Comparison of ENCODE assay signal across 9 cellular contexts in the genomic region with DNA sequence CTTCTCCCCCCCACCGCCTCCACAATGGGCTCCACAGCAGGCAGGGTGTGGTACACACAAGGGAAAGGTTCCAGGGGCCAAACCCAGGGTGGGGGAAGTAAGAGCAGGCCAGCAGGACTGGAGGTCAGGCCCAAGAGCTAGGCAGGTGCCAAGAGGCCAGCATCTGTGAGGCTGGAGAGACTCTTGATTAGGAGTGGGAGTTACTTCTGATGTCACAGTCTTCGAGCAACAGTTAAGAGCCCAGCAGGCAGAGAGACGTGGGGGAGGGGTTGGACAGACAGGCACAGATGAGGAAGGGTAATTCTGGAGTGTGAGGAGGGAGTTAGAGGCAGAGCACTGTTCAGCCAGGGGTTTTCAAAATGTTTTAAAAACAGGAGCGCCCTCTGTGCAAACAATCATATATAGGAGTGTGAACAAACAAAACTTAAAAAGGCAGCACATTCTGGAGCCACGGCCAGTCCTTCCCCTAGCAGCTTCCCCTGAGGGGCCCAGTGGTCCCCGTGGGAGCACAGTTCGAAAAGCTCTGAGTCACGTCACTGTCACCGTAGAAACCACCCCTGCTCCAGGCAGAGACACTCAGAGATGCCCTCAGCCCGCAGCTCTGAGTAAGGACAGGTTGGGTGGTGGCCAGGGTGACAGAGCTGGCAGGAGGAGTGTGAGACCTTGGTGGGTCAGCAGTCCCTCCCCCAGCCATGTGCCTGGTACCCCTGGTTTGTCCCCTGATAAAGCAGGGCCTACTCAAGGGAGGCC. TPM values are rescaled to one million over a fixed set of nuclear protein-coding genes. Genes with fewer than 3 reads are reported as not detected.
DNase-seq lines count a peak whose midpoint lies in the region; ATAC-seq and TF ChIP-seq lines count a peak whose summit lies in the region.
"Had no signal": no experiment of that assay in that cellular context is flagged by ENCODE, and none has a peak within 500 bp of the region (broad histone marks: within the 10 kb centered on the region; RNA-seq: fewer than 3 reads in every experiment).

No MANE protein-coding gene starts in this region.

- intact Hi-C loops in IMR-90 (cut with micrococcal nuclease), result no loop called here

- dilution Hi-C loops in IMR-90 (cut with HindIII; ENCODE audit: low sequenced_read_pairs, unreplicated experiment), result no loop called here

- BruUV-seq in IMR-90 (replicated peaks; lab: Mats Ljungman, UMichigan), result TSS peak; percentile 78

- H3K27me3 ChIP-seq in IMR-90 (ENCODE audit: control insufficient read depth, insufficient read depth, low read length), result no peaks in the 10 kb centered on the region
- H3K27me3 ChIP-seq in fibroblast of lung (ENCODE audit: control insufficient read depth, insufficient read depth, low read length), result no peaks in the 10 kb centered on the region

- H2BK15ac ChIP-seq in IMR-90 (ENCODE audit: low read depth, low read length), result peak overlapping the region; percentile 62; the same call in 1 of the 3 replicates

- H3K9me3 ChIP-seq in IMR-90 (ENCODE audit: control insufficient read depth, insufficient read depth, low read length) (no peaks in the 10 kb centered on the region), T-helper 17 cell (ENCODE audit: control insufficient read depth, low read length, poor library complexity, severe bottlenecking) (no peaks in the 10 kb centered on the region), fibroblast of lung (ENCODE audit: control insufficient read depth, insufficient read depth, low read depth, low read length) (no peaks in the 10 kb centered on the region)

- in situ Hi-C loops in IMR-90 (cut with MboI; ENCODE audit: low sequenced_read_pairs), result loop anchor here (5.0 kb wide), 3 partner anchors 52 to 137 kb away; a partner anchor contains a TSS

- peaks cover 13% of the 10 kb centered on the region for H3K4me1 Mint-ChIP-seq in activated CD4-positive, alpha-beta T cell treated with anti-CD3 and anti-CD28 coated beads, Interleukin-2, amount 10 ng/mL, durations not matched to agents 7 days and 5 days
- H3K4me1 Mint-ChIP-seq in T-helper 17 cell (peaks cover 6% of the 10 kb centered on the region), osteocyte (ENCODE audit: unreplicated experiment) (peaks cover 35% of the 10 kb centered on the region)

- H3K9ac ChIP-seq in IMR-90 (ENCODE audit: low read depth, low read length) (peak overlapping the region; percentile 12), fibroblast of lung (ENCODE audit: insufficient read depth, low read length) (peak overlapping the region; percentile 26)

- H3K79me2 ChIP-seq in fibroblast of lung (ENCODE audit: control insufficient read depth, insufficient read depth, low read length), result no peaks in the 10 kb centered on the region

- H3K27ac ChIP-seq in IMR-90 (ENCODE audit: insufficient read depth, low read length) (peak overlapping the region; percentile 63), fibroblast of lung (ENCODE audit: insufficient read depth, low read length) (peak overlapping the region; percentile 80)

- H3K36me3 Mint-ChIP-seq in activated CD4-positive, alpha-beta T cell treated with anti-CD3 and anti-CD28 coated beads, Interleukin-2, amount 10 ng/mL, durations not matched to agents 7 days and 5 days (ENCODE audit: low read depth), result no peaks in the 10 kb centered on the region
- H3K36me3 Mint-ChIP-seq in T-helper 17 cell (ENCODE audit: low read depth), result no peaks in the 10 kb centered on the region
- H3K36me3 Mint-ChIP-seq in osteocyte (ENCODE audit: unreplicated experiment), result peaks cover 3% of the 10 kb centered on the region
- H3K36me3 Mint-ChIP-seq: activated naive CD8-positive, alpha-beta T cell had no signal

- H4K8ac ChIP-seq in IMR-90 (ENCODE audit: low read depth in 2 of 2, low read length in 2 of 2), result peak overlapping the region; percentile 11 to 68; a peak in 3 of 4 replicates

- peak overlapping the region; percentile 54 for H3K4ac ChIP-seq in IMR-90 (ENCODE audit: low read depth, low read length)

- H2AK5ac ChIP-seq in IMR-90 (ENCODE audit: low read depth, low read length), result peak overlapping the region; percentile 73

- H2BK120ac ChIP-seq in IMR-90 (ENCODE audit: low read depth, low read length), result peak overlapping the region; percentile 76

- H3K56ac ChIP-seq in IMR-90 (ENCODE audit: extremely low read depth, insufficient read depth, low read length), result peak overlapping the region; percentile 27

- H3K9me1 ChIP-seq in IMR-90 (ENCODE audit: insufficient read depth, low read length), result 0 out of 2 replicates have a peak, but pooled peaks cover 4% of the 10 kb centered on the region

- peak overlapping the region; percentile 60 for H3K27ac Mint-ChIP-seq in activated CD4-positive, alpha-beta T cell treated with anti-CD3 and anti-CD28 coated beads, Interleukin-2, amount 10 ng/mL, durations not matched to agents 7 days and 5 days
- H3K27ac Mint-ChIP-seq in T-helper 17 cell (peak overlapping the region; percentile 80), osteocyte (ENCODE audit: unreplicated experiment) (peak overlapping the region; percentile 91)

- no peak overlapping the region for H3K4me3 Mint-ChIP-seq in activated CD4-positive, alpha-beta T cell treated with anti-CD3 and anti-CD28 coated beads, Interleukin-2, amount 10 ng/mL, durations not matched to agents 7 days and 5 days
- H3K4me3 Mint-ChIP-seq in T-helper 17 cell (no peak overlapping the region), osteocyte (ENCODE audit: unreplicated experiment) (peak overlapping the region; percentile 1)
- H3K4me3 Mint-ChIP-seq: activated naive CD8-positive, alpha-beta T cell had no signal

- H3K36me3 ChIP-seq in IMR-90 (ENCODE audit: control insufficient read depth, insufficient read depth, low read length), result 0 out of 2 replicates have a peak, but pooled peaks cover 1% of the 10 kb centered on the region
- peaks cover 4% of the 10 kb centered on the region for H3K36me3 ChIP-seq in fibroblast of lung (ENCODE audit: control insufficient read depth, insufficient read depth, low read length)

- peak overlapping the region; percentile 40 for H2BK20ac ChIP-seq in IMR-90 (ENCODE audit: low read depth, low read length)

- TF ChIP-seq RAD21 in IMR-90 (IDR thresholded peaks at IDR 0.05; ENCODE audit: low read length), result no peak

- H4K91ac ChIP-seq in IMR-90 (ENCODE audit: insufficient read depth, low read depth, low read length), result peak overlapping the region; percentile 81

- POLR2A ChIA-PET in activated CD4-positive, alpha-beta T cell treated with anti-CD3 and anti-CD28 coated beads, Interleukin-2, amount 10 ng/mL, durations not matched to agents 7 days and 5 days (lab: Charles Lee), result no interaction called here
- POLR2A ChIA-PET in IMR-90 (lab: Charles Lee; ENCODE audit: unreplicated experiment), result interaction anchor here (0.5 to 0.6 kb wide), 5 partner anchors 37 to 187 kb away, joined by 3 to 8 read pairs (median 5); a partner anchor contains a TSS

- peak overlapping the region; percentile 53 for H3K23ac ChIP-seq in IMR-90 (ENCODE audit: low read depth, low read length)

- no peak for DNase-seq in activated CD4-positive, alpha-beta T cell treated with anti-CD3 and anti-CD28 coated beads, Interleukin-2, amount 10 ng/mL, durations not matched to agents 7 days and 5 days
- DNase-seq in activated CD4-positive, alpha-beta T cell treated with anti-CD3 and anti-CD28 coated beads, Interleukin-2, amount 50 U/mL, for 4 hours, result no peak
- DNase-seq in IMR-90 (peak; percentile 83), T-helper 17 cell (no peak), fibroblast of lung (ENCODE audit: low read depth in 2 of 2) (peak; percentile 71 to 82), osteocyte (ENCODE audit: extremely low spot score, unreplicated experiment) (no peak), NCI-H2196 treated with DMSO at 0.1 percent for 48 hours (lab: John Stamatoyannopoulos, UW; ENCODE audit: unreplicated experiment) (no peak)

- no peaks in the 10 kb centered on the region for H3K9me3 Mint-ChIP-seq in activated CD4-positive, alpha-beta T cell treated with anti-CD3 and anti-CD28 coated beads, Interleukin-2, amount 10 ng/mL, durations not matched to agents 7 days and 5 days
- H3K9me3 Mint-ChIP-seq in osteocyte (ENCODE audit: unreplicated experiment), result no peaks in the 10 kb centered on the region

- H3K18ac ChIP-seq in IMR-90 (ENCODE audit: low read depth, low read length), result peak overlapping the region; percentile 51

- H3K4me2 ChIP-seq in IMR-90 (ENCODE audit: low read depth, low read length) (peak overlapping the region; percentile 15), fibroblast of lung (ENCODE audit: extremely low read depth, insufficient read depth, low read length) (peak overlapping the region; percentile 28)

- peak overlapping the region; percentile 39 for H4K5ac ChIP-seq in IMR-90 (ENCODE audit: low read depth, low read length)

- peaks cover 16% of the 10 kb centered on the region for H3K4me1 ChIP-seq in IMR-90 (ENCODE audit: control insufficient read depth, insufficient read depth, low read length)
- peaks cover 21% of the 10 kb centered on the region for H3K4me1 ChIP-seq in fibroblast of lung (ENCODE audit: control insufficient read depth, extremely low read depth, insufficient read depth, low read length)

- peak overlapping the region; percentile 97 for H2AK9ac ChIP-seq in IMR-90 (replicated peaks; ENCODE audit: low read depth, low read length, poor library complexity)

- no peak; the same call in 1 of the 2 replicates for TF ChIP-seq POLR2A in IMR-90 (IDR thresholded peaks at IDR 0.05; ENCODE audit: low read depth, low read length)

- no peak overlapping the region for H3K4me3 ChIP-seq in IMR-90 (ENCODE audit: insufficient read depth, low read depth, low read length)
- H3K4me3 ChIP-seq in fibroblast of lung (replicated peaks in 1 of 4; ENCODE audit: control extremely low read depth in 1 of 4, insufficient read depth in 1 of 4, low read depth in 3 of 4, low read length in 4 of 4), result no peak overlapping the region

- CTCF ChIA-PET in activated CD4-positive, alpha-beta T cell treated with anti-CD3 and anti-CD28 coated beads, Interleukin-2, amount 10 ng/mL, durations not matched to agents 7 days and 5 days (lab: Charles Lee), result interaction anchor here (1.0 to 12.5 kb wide), 7 partner anchors 13 to 201 kb away, joined by 3 to 166 read pairs (median 3); a partner anchor contains a TSS
- CTCF ChIA-PET in IMR-90 (lab: Yijun Ruan, JAX), result interaction anchor here (0.7 to 8.4 kb wide), 4 partner anchors 9 to 64 kb away, joined by 3 to 65 read pairs (median 4); no protein-coding TSS in a partner anchor

- H2AFZ ChIP-seq in IMR-90 (replicated peaks; ENCODE audit: low read length, poor library complexity) (peak overlapping the region; percentile 91), fibroblast of lung (ENCODE audit: low read length) (peak overlapping the region; percentile 33)

- H3K14ac ChIP-seq in IMR-90 (replicated peaks; ENCODE audit: low read depth, low read length), result peak overlapping the region; percentile 66

- ATAC-seq in IMR-90 (ENCODE audit: low read depth), result peak; percentile 61
- peak; percentile 24 for ATAC-seq in T-helper 17 cell
- ATAC-seq in HG03439 (IDR thresholded peaks at IDR 0.05; ENCODE audit: unreplicated experiment), result no peak

- no peaks in the 10 kb centered on the region for H3K27me3 Mint-ChIP-seq in activated CD4-positive, alpha-beta T cell treated with anti-CD3 and anti-CD28 coated beads, Interleukin-2, amount 10 ng/mL, durations not matched to agents 7 days and 5 days
- H3K27me3 Mint-ChIP-seq in T-helper 17 cell, result no peaks in the 10 kb centered on the region
- H3K27me3 Mint-ChIP-seq in osteocyte (ENCODE audit: unreplicated experiment), result no peaks in the 10 kb centered on the region
- H3K27me3 Mint-ChIP-seq: activated naive CD8-positive, alpha-beta T cell had no signal

- peak overlapping the region; percentile 65 for H2BK5ac ChIP-seq in IMR-90 (ENCODE audit: low read depth, low read length, poor library complexity, severe bottlenecking)

- 0% methylated on average over 1 of the region's 10 CpGs; no CpG with 5 or more reads in 1 of the 2 experiments for WGBS in IMR-90 (ENCODE audit: extremely low coverage in 2 of 2, insufficient read length in 1 of 2), 2 experiments

- H3K79me1 ChIP-seq in IMR-90 (ENCODE audit: low read depth in 1 of 2, low read length in 2 of 2), result peaks cover 0 to 6% of the 10 kb centered on the region in 2 experiments; a peak in 1 of 4 replicates

- no peak for TF ChIP-seq CTCF in IMR-90 (conservative IDR thresholded peaks at IDR 0.05; ENCODE audit: low read depth, low read length)
- no peak for TF ChIP-seq CTCF in fibroblast of lung (conservative IDR thresholded peaks at IDR 0.05 in 1 of 2, IDR thresholded peaks at IDR 0.05 in 1 of 2; ENCODE audit: low read depth in 1 of 2, low read length in 2 of 2)
- no peak for TF ChIP-seq CTCF in osteocyte (IDR thresholded peaks at IDR 0.05)

- H4K20me1 ChIP-seq in IMR-90 (ENCODE audit: insufficient read depth, low read length) (no peaks in the 10 kb centered on the region), fibroblast of lung (ENCODE audit: control insufficient read depth, extremely low read depth, insufficient read depth, low read length) (no peaks in the 10 kb centered on the region)

RNA-seq across cellular contexts. Expression of a gene that starts 55.6 kb away (rescaled TPM):
- total RNA-seq in activated CD4-positive, alpha-beta T cell treated with anti-CD3 and anti-CD28 coated beads, Interleukin-2, amount 10 ng/mL, durations not matched to agents 7 days and 5 days, result 10 to 100 TPM; 24.8 to 32.4 TPM
- total RNA-seq in IMR-90 (2012; rRNA removed) (1.9 and 2.0 TPM in 2 replicates), T-helper 17 cell (10 to 100 TPM; 21.4 to 30.4 TPM), fibroblast of lung (3.9 and 10.4 TPM in 2 replicates), osteocyte (32.5 and 34.2 TPM in 2 replicates)
- polyA plus RNA-seq in IMR-90 (2012; rRNA removed) (20.5 and 21.2 TPM in 2 replicates), fibroblast of lung (4.9 and 9.5 TPM in 2 replicates)
- 14.3 and 19.8 TPM in 2 replicates for polyA plus RNA-seq in IMR-90 (2012; cell fraction: cytosol; rRNA removed)
- polyA plus RNA-seq in IMR-90 (2012; cell fraction: nucleus; rRNA removed; ENCODE audit: low replicate concordance), result 30.7 and 36.7 TPM in 2 replicates
- 24.1 and 26.7 TPM in 2 replicates for polyA plus RNA-seq in fibroblast of lung (2012)
- polyA minus RNA-seq in fibroblast of lung (ENCODE audit: low replicate concordance), result 102 and 135 TPM in 2 replicates

Comparison
In these comparisons a context has a peak if more than half of its experiments do, and no peak if none do; other contexts are left out.
1. DNase-seq: peak in IMR-90 (single experiment) and fibroblast of lung (2 of 2); none in activated CD4-positive, alpha-beta T cell treated with anti-CD3 and anti-CD28 coated beads, Interleukin-2, amount 10 ng/mL, durations not matched to agents 7 days and 5 days (single experiment), activated CD4-positive, alpha-beta T cell treated with anti-CD3 and anti-CD28 coated beads, Interleukin-2, amount 50 U/mL, for 4 hours (0 of 2), T-helper 17 cell (0 of 3), osteocyte (single experiment) and NCI-H2196 treated with DMSO at 0.1 percent for 48 hours (single experiment).
2. Peak in every context shown above with its lines, with median percentiles within 50 percentile points of each other: H3K27ac Mint-ChIP-seq.